ENCODE assay signal across 22 cellular contexts in genomic region chr11:120522021-120522420, GRCh38. TPM values are rescaled to one million over a fixed set of nuclear protein-coding genes. Genes with fewer than 3 reads are reported as not detected.
DNase-seq lines count a peak whose midpoint lies in the region; FAIRE-seq and TF ChIP-seq lines count a peak whose summit lies in the region.
"Had no signal": no experiment of that assay in that cellular context is flagged by ENCODE, and none has a peak within 500 bp of the region (broad histone marks: within the 10 kb centered on the region; RNA-seq: fewer than 3 reads in every experiment).

No MANE protein-coding gene starts in this region.

- no peak overlapping the region for H3K9ac ChIP-seq in BLaER1 treated with 17β-estradiol and CSF1 and Interleukin-3, amounts not matched to agents 10 nM and 100 nM

- TF ChIP-seq CTCF in suprapubic skin (IDR thresholded peaks at IDR 0.05) (no peak), Peyer's patch (IDR thresholded peaks at IDR 0.05) (no peak)

- no peak overlapping the region for H3K27ac ChIP-seq in BLaER1 treated with 17β-estradiol and CSF1 and Interleukin-3, amounts not matched to agents 10 nM and 100 nM
- H3K27ac ChIP-seq in suprapubic skin (no peak overlapping the region), Peyer's patch (no peak overlapping the region)
- H3K27ac ChIP-seq: HL-60 had no signal

- no peaks in the 10 kb centered on the region; a peak in 2 of 22 replicates for H4K20me1 ChIP-seq in BLaER1 treated with 17β-estradiol and CSF1 and Interleukin-3, amounts not matched to agents 10 nM and 100 nM

- TF ChIP-seq EP300 in suprapubic skin (IDR thresholded peaks at IDR 0.05) = no peak

- no peak for TF ChIP-seq POLR2A in suprapubic skin (IDR thresholded peaks at IDR 0.05)
- TF ChIP-seq POLR2A in Peyer's patch (IDR thresholded peaks at IDR 0.05) = no peak

- 0 out of 22 replicates have a peak, but pooled peaks cover 0 to 3% (median 0%) of the 10 kb centered on the region in 11 experiments for H3K27me3 ChIP-seq in BLaER1 treated with 17β-estradiol and CSF1 and Interleukin-3, amounts not matched to agents 10 nM and 100 nM
- peaks cover 15% of the 10 kb centered on the region for H3K27me3 ChIP-seq in suprapubic skin
- no peaks in the 10 kb centered on the region for H3K27me3 ChIP-seq in Peyer's patch
- H3K27me3 ChIP-seq: BE2C had no signal

- FAIRE-seq in frontal cortex (lab: Jason Lieb, UNC) = no peak
- FAIRE-seq: A204.1, D721Med, GM12892, GM18507, H54 had no signal

- H3K36me3 ChIP-seq in BLaER1 treated with 17β-estradiol and CSF1 and Interleukin-3, amounts not matched to agents 10 nM and 100 nM = no peaks in the 10 kb centered on the region
- H3K36me3 ChIP-seq in suprapubic skin (no peaks in the 10 kb centered on the region), Peyer's patch (no peaks in the 10 kb centered on the region)
- H3K36me3 ChIP-seq: BE2C had no signal

- H3K4me2 ChIP-seq in BLaER1 treated with 17β-estradiol and CSF1 and Interleukin-3, amounts not matched to agents 10 nM and 100 nM = peak overlapping the region in 6 of 11 experiments; percentile 40 to 74 (median 57); a peak in 9 of 22 replicates
- H3K4me2 ChIP-seq: GM23338 had no signal

- H3K9me3 ChIP-seq in BLaER1 treated with 17β-estradiol and CSF1 and Interleukin-3, amounts not matched to agents 10 nM and 100 nM (replicated peaks in 1 of 11) = no peaks in the 10 kb centered on the region
- H3K9me3 ChIP-seq in suprapubic skin (no peaks in the 10 kb centered on the region), Peyer's patch (no peaks in the 10 kb centered on the region)
- H3K9me3 ChIP-seq: BE2C had no signal

- no peak overlapping the region for H3K4me3 ChIP-seq in BLaER1 treated with 17β-estradiol and CSF1 and Interleukin-3, amounts not matched to agents 10 nM and 100 nM
- H3K4me3 ChIP-seq in suprapubic skin (no peak overlapping the region), Peyer's patch (no peak overlapping the region)
- H3K4me3 ChIP-seq: GM23338 had no signal

- peak; percentile 12 for DNase-seq in D341Med (ENCODE audit: low spot score)
- peak; percentile 67 for DNase-seq in mesenteric fat pad (ENCODE audit: low spot score)
- peak; percentile 46 to 53 for DNase-seq in suprapubic skin (ENCODE audit: low spot score in 2 of 2)
- DNase-seq in frontal cortex (ENCODE audit: low spot score in 2 of 2) = no peak
- no peak for DNase-seq in SKM-1 treated with dmso at 0.1 percent for 144 hours (lab: John Stamatoyannopoulos, UW; ENCODE audit: unreplicated experiment)
- no peak for DNase-seq in Peyer's patch
- DNase-seq: ACHN; BE2C; CD4-positive, CD25-positive, alpha-beta regulatory T cell; CD8-positive, alpha-beta memory T cell; COR-L47; GDM1; HFFc6 had no signal

- peaks cover 0 to 30% (median 21%) of the 10 kb centered on the region in 10 experiments; a peak in 14 of 20 replicates for H3K4me1 ChIP-seq in BLaER1 treated with 17β-estradiol and CSF1 and Interleukin-3, amounts not matched to agents 10 nM and 100 nM
- H3K4me1 ChIP-seq in suprapubic skin = peaks cover 2% of the 10 kb centered on the region
- H3K4me1 ChIP-seq in Peyer's patch = peaks cover 0 to under 1% (median 0%) of the 10 kb centered on the region in 4 donors

- WGBS in suprapubic skin = 94% methylated on average over 11 of the region's 11 CpGs

RNA-seq across cellular contexts. Expression of gene GRIK4, which starts 10.5 kb away (rescaled TPM):
- 0.10 TPM for total RNA-seq in mesenteric fat pad
- under 1 TPM in 1 of 4 donors, not detected in 3; 0.24 TPM for total RNA-seq in suprapubic skin
- total RNA-seq in frontal cortex = 3.3 TPM
- 1 to 10 TPM in 1 of 4 donors, under 1 TPM in 1, not detected in 2; 0.40 to 2.5 TPM for total RNA-seq in Peyer's patch
- total RNA-seq: CD4-positive, CD25-positive, alpha-beta regulatory T cell; HFFc6; HT1080 had no signal

Comparison
In these comparisons a context has a peak if more than half of its experiments do, and no peak if none do; other contexts are left out.
1. DNase-seq: peak in D341Med (single experiment), mesenteric fat pad (single experiment) and suprapubic skin (2 of 2); none in frontal cortex (0 of 2), SKM-1 treated with dmso at 0.1 percent for 144 hours (single experiment) and Peyer's patch (0 of 3).